In genomic region chr3:72447059-72447946, GRCh38 we compare ENCODE assay signal across 1 cellular context.
TF ChIP-seq lines count a peak whose summit lies in the region.

No MANE protein-coding gene starts in this region.

TF ChIP-seq in HepG2, 621 proteins besides CTCF, POLR2A, EP300 and RAD21 (continued from another document and continues in another):
- TF ChIP-seq, protein P1, sequence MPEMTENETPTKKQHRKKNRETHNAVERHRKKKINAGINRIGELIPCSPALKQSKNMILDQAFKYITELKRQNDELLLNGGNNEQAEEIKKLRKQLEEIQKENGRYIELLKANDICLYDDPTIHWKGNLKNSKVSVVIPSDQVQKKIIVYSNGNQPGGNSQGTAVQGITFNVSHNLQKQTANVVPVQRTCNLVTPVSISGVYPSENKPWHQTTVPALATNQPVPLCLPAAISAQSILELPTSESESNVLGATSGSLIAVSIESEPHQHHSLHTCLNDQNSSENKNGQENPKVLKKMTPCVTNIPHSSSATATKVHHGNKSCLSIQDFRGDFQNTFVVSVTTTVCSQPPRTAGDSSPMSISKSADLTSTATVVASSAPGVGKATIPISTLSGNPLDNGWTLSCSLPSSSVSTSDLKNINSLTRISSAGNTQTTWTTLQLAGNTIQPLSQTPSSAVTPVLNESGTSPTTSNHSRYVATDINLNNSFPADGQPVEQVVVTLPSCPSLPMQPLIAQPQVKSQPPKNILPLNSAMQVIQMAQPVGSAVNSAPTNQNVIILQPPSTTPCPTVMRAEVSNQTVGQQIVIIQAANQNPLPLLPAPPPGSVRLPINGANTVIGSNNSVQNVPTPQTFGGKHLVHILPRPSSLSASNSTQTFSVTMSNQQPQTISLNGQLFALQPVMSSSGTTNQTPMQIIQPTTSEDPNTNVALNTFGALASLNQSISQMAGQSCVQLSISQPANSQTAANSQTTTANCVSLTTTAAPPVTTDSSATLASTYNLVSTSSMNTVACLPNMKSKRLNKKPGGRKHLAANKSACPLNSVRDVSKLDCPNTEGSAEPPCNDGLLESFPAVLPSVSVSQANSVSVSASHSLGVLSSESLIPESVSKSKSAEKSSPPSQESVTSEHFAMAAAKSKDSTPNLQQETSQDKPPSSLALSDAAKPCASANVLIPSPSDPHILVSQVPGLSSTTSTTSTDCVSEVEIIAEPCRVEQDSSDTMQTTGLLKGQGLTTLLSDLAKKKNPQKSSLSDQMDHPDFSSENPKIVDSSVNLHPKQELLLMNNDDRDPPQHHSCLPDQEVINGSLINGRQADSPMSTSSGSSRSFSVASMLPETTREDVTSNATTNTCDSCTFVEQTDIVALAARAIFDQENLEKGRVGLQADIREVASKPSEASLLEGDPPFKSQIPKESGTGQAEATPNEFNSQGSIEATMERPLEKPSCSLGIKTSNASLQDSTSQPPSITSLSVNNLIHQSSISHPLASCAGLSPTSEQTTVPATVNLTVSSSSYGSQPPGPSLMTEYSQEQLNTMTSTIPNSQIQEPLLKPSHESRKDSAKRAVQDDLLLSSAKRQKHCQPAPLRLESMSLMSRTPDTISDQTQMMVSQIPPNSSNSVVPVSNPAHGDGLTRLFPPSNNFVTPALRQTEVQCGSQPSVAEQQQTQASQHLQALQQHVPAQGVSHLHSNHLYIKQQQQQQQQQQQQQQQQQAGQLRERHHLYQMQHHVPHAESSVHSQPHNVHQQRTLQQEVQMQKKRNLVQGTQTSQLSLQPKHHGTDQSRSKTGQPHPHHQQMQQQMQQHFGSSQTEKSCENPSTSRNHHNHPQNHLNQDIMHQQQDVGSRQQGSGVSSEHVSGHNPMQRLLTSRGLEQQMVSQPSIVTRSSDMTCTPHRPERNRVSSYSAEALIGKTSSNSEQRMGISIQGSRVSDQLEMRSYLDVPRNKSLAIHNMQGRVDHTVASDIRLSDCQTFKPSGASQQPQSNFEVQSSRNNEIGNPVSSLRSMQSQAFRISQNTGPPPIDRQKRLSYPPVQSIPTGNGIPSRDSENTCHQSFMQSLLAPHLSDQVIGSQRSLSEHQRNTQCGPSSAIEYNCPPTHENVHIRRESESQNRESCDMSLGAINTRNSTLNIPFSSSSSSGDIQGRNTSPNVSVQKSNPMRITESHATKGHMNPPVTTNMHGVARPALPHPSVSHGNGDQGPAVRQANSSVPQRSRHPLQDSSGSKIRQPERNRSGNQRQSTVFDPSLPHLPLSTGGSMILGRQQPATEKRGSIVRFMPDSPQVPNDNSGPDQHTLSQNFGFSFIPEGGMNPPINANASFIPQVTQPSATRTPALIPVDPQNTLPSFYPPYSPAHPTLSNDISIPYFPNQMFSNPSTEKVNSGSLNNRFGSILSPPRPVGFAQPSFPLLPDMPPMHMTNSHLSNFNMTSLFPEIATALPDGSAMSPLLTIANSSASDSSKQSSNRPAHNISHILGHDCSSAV (CRISPR knock-in tag; IDR thresholded peaks at IDR 0.05; ENCODE audit: borderline replicate concordance), result no peak
- TF ChIP-seq ESRRA (CRISPR knock-in tag; IDR thresholded peaks at IDR 0.05; ENCODE audit: low read depth), result no peak
- no peak for TF ChIP-seq TCF7L2 (IDR thresholded peaks at IDR 0.05; ENCODE audit: low read depth, low read length)
- no peak for TF ChIP-seq RBM22 (optimal IDR thresholded peaks at IDR 0.05; ENCODE audit: low read length)
- no peak for TF ChIP-seq ZNF556 (CRISPR knock-in tag; IDR thresholded peaks at IDR 0.05; ENCODE audit: borderline replicate concordance)
- TF ChIP-seq KLF6 (CRISPR knock-in tag; IDR thresholded peaks at IDR 0.05), result no peak
- TF ChIP-seq CCAR2 (optimal IDR thresholded peaks at IDR 0.05; ENCODE audit: low read depth, low read length), result no peak
- TF ChIP-seq, protein P2, sequence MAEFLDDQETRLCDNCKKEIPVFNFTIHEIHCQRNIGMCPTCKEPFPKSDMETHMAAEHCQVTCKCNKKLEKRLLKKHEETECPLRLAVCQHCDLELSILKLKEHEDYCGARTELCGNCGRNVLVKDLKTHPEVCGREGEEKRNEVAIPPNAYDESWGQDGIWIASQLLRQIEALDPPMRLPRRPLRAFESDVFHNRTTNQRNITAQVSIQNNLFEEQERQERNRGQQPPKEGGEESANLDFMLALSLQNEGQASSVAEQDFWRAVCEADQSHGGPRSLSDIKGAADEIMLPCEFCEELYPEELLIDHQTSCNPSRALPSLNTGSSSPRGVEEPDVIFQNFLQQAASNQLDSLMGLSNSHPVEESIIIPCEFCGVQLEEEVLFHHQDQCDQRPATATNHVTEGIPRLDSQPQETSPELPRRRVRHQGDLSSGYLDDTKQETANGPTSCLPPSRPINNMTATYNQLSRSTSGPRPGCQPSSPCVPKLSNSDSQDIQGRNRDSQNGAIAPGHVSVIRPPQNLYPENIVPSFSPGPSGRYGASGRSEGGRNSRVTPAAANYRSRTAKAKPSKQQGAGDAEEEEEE (CRISPR knock-in tag; IDR thresholded peaks at IDR 0.05; ENCODE audit: borderline replicate concordance), result no peak
- TF ChIP-seq ZNF780A (CRISPR knock-in tag; IDR thresholded peaks at IDR 0.05), result no peak
- no peak for TF ChIP-seq MAFG (CRISPR knock-in tag; IDR thresholded peaks at IDR 0.05)
- TF ChIP-seq, protein P3, sequence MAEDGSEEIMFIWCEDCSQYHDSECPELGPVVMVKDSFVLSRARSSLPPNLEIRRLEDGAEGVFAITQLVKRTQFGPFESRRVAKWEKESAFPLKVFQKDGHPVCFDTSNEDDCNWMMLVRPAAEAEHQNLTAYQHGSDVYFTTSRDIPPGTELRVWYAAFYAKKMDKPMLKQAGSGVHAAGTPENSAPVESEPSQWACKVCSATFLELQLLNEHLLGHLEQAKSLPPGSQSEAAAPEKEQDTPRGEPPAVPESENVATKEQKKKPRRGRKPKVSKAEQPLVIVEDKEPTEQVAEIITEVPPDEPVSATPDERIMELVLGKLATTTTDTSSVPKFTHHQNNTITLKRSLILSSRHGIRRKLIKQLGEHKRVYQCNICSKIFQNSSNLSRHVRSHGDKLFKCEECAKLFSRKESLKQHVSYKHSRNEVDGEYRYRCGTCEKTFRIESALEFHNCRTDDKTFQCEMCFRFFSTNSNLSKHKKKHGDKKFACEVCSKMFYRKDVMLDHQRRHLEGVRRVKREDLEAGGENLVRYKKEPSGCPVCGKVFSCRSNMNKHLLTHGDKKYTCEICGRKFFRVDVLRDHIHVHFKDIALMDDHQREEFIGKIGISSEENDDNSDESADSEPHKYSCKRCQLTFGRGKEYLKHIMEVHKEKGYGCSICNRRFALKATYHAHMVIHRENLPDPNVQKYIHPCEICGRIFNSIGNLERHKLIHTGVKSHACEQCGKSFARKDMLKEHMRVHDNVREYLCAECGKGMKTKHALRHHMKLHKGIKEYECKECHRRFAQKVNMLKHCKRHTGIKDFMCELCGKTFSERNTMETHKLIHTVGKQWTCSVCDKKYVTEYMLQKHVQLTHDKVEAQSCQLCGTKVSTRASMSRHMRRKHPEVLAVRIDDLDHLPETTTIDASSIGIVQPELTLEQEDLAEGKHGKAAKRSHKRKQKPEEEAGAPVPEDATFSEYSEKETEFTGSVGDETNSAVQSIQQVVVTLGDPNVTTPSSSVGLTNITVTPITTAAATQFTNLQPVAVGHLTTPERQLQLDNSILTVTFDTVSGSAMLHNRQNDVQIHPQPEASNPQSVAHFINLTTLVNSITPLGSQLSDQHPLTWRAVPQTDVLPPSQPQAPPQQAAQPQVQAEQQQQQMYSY (CRISPR knock-in tag; IDR thresholded peaks at IDR 0.05), result peak; percentile 26; the same call in 1 of the 2 replicates
- TF ChIP-seq GTF2F1 (IDR thresholded peaks at IDR 0.05; ENCODE audit: low read length), result no peak
- no peak for TF ChIP-seq HNF1A (IDR thresholded peaks at IDR 0.05; ENCODE audit: low read depth)
- TF ChIP-seq HNF1A (CRISPR knock-in tag; IDR thresholded peaks at IDR 0.05; ENCODE audit: borderline replicate concordance), result no peak
- TF ChIP-seq ZNF546 (CRISPR knock-in tag; conservative IDR thresholded peaks at IDR 0.05), result peak; percentile 74; the same call in 1 of the 2 replicates
- no peak for TF ChIP-seq ZNF720 (CRISPR knock-in tag; IDR thresholded peaks at IDR 0.05)
- TF ChIP-seq ZNF703 (CRISPR knock-in tag; IDR thresholded peaks at IDR 0.05; ENCODE audit: borderline replicate concordance), result no peak
- TF ChIP-seq ZNF414 (CRISPR knock-in tag; IDR thresholded peaks at IDR 0.05), result no peak
- TF ChIP-seq ZNF33B (CRISPR knock-in tag; IDR thresholded peaks at IDR 0.05), result no peak
- TF ChIP-seq, protein P4, sequence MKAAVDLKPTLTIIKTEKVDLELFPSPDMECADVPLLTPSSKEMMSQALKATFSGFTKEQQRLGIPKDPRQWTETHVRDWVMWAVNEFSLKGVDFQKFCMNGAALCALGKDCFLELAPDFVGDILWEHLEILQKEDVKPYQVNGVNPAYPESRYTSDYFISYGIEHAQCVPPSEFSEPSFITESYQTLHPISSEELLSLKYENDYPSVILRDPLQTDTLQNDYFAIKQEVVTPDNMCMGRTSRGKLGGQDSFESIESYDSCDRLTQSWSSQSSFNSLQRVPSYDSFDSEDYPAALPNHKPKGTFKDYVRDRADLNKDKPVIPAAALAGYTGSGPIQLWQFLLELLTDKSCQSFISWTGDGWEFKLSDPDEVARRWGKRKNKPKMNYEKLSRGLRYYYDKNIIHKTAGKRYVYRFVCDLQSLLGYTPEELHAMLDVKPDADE (CRISPR knock-in tag; IDR thresholded peaks at IDR 0.05), result no peak
- TF ChIP-seq ELF1 (CRISPR knock-in tag; IDR thresholded peaks at IDR 0.05), result no peak
- no peak for TF ChIP-seq ZC3H13 (CRISPR knock-in tag; IDR thresholded peaks at IDR 0.05)
- no peak for TF ChIP-seq ZNF121 (CRISPR knock-in tag; IDR thresholded peaks at IDR 0.05)
- TF ChIP-seq HMG20A (CRISPR knock-in tag; IDR thresholded peaks at IDR 0.05; ENCODE audit: borderline replicate concordance), result no peak
- no peak; the same call in 1 of the 2 replicates for TF ChIP-seq ZNF510 (CRISPR knock-in tag; IDR thresholded peaks at IDR 0.05; ENCODE audit: low read depth)
- peak; percentile 69 for TF ChIP-seq YEATS4 (CRISPR knock-in tag; IDR thresholded peaks at IDR 0.05; ENCODE audit: borderline replicate concordance)
- TF ChIP-seq BCL3 (CRISPR knock-in tag; IDR thresholded peaks at IDR 0.05), result peak; percentile 75; the same call in 1 of the 2 replicates
- no peak for TF ChIP-seq UBTF (CRISPR knock-in tag; IDR thresholded peaks at IDR 0.05)
- no peak for TF ChIP-seq ZNF746 (CRISPR knock-in tag; IDR thresholded peaks at IDR 0.05)
- TF ChIP-seq KLF13 (CRISPR knock-in tag; IDR thresholded peaks at IDR 0.05), result no peak
- TF ChIP-seq ZNF781 (CRISPR knock-in tag; IDR thresholded peaks at IDR 0.05; ENCODE audit: borderline replicate concordance, not compliant biosample characterization), result no peak
- no peak for TF ChIP-seq ZNF839 (CRISPR knock-in tag; IDR thresholded peaks at IDR 0.05; ENCODE audit: borderline replicate concordance)
